In the genomic region with DNA sequence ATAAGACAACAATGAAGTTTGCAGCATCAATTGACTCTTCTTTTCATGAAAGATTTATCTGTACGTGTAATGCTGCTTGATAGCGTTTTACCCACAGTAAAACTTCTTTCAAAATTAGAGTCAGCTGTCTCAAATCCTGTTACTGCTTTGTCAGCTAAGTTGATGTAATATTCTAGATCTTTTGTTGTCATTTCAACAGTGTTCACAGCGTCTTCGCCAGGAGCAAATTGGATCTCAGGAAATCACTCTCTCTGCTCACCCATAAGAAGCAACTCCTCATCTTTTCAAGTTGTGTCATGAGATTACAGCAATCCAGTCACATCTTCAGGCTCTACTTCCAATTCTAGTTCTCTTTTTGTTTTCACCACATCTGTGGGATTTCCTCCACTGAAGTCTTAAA, we compare ENCODE assay signal across 14 cellular contexts. TPM values are rescaled to one million over a fixed set of nuclear protein-coding genes. Genes with fewer than 3 reads are reported as not detected.
DNase-seq lines count a peak whose midpoint lies in the region; ATAC-seq, FAIRE-seq and TF ChIP-seq lines count a peak whose summit lies in the region.
"Had no signal": no experiment of that assay in that cellular context is flagged by ENCODE, and none has a peak within 500 bp of the region (broad histone marks: within the 10 kb centered on the region; RNA-seq: fewer than 3 reads in every experiment).

No MANE protein-coding gene starts in this region.

- TF ChIP-seq RAD21 in GM12878 (IDR thresholded peaks at IDR 0.05; ENCODE audit: insufficient read depth, low read depth, low read length) (no peak), neural cell (conservative IDR thresholded peaks at IDR 0.05) (no peak)

- CTCF ChIA-PET in GM12878 (lab: Yijun Ruan, JAX), result interaction anchor here (0.8 kb wide), 1 partner anchor 14 kb away, joined by 3 read pairs; no protein-coding TSS in a partner anchor

- POLR2A ChIA-PET in GM12878 (lab: Charles Lee), result interaction anchor here (1.1 kb wide), 1 partner anchor 9 kb away, joined by 4 read pairs; the partner anchor contains the start of gene PCNX1

- H3K4me3 ChIP-seq in GM23248, result no peak overlapping the region
- no peak overlapping the region for H3K4me3 ChIP-seq in GM12878
- H3K4me3 ChIP-seq in neural cell (ENCODE audit: low read length), result no peak overlapping the region
- H3K4me3 ChIP-seq: left lung had no signal

- ATAC-seq in GM12878 (no peak), left cardiac atrium (no peak), GM18520 (IDR thresholded peaks at IDR 0.05; ENCODE audit: unreplicated experiment) (no peak), GM18511 (IDR thresholded peaks at IDR 0.05; ENCODE audit: unreplicated experiment) (no peak)
- ATAC-seq: sciatic nerve; stimulated activated naive CD8-positive, alpha-beta T cell treated with anti-CD3 and anti-CD28 coated beads, Interleukin-15, amount 100 ng/mL, for 72 hours had no signal

- peaks cover 87% of the 10 kb centered on the region for H3K4me1 Mint-ChIP-seq in activated T-cell treated with anti-CD3 and anti-CD28 coated beads, Interleukin-2, amount 50 U/mL, for 24 hours (ENCODE audit: low read depth)

- SMC1A ChIA-PET in GM12878 (lab: Charles Lee; ENCODE audit: uncharacterized antibody, unreplicated experiment), result interaction anchor here (1.1 to 1.4 kb wide), 3 partner anchors 9 to 39 kb away, joined by 3 to 6 read pairs (median 4); no protein-coding TSS in a partner anchor

- TF ChIP-seq EP300 in GM12878 (IDR thresholded peaks at IDR 0.05; ENCODE audit: borderline replicate concordance in 1 of 2, control insufficient read depth in 1 of 2, low read depth in 2 of 2, low read length in 2 of 2), result no peak
- peak; percentile 17 for TF ChIP-seq EP300 in neural cell (conservative IDR thresholded peaks at IDR 0.05; ENCODE audit: poor library complexity, severe bottlenecking)

- H3K27me3 ChIP-seq in GM23248 (replicated peaks; ENCODE audit: insufficient read depth) (no peaks in the 10 kb centered on the region), GM12878 (replicated peaks in 1 of 2; ENCODE audit: control insufficient read depth in 2 of 2, insufficient read depth in 2 of 2, low read length in 1 of 2) (no peaks in the 10 kb centered on the region), neural cell (ENCODE audit: insufficient read depth, low read depth, low read length) (no peaks in the 10 kb centered on the region)
- H3K27me3 ChIP-seq: left lung had no signal

- H3K79me2 ChIP-seq in GM23248 (ENCODE audit: insufficient read depth), result peaks cover 99% of the 10 kb centered on the region
- peaks cover 83% of the 10 kb centered on the region for H3K79me2 ChIP-seq in GM12878 (ENCODE audit: control insufficient read depth, insufficient read depth, low read length)
- peaks cover 85% of the 10 kb centered on the region for H3K79me2 ChIP-seq in neural cell (replicated peaks; ENCODE audit: insufficient read depth, low read length)

- no peaks in the 10 kb centered on the region for H3K36me3 ChIP-seq in GM23248 (ENCODE audit: low read depth)
- H3K36me3 ChIP-seq in GM12878 (ENCODE audit: control insufficient read depth in 2 of 2, insufficient read depth in 2 of 2, low read length in 1 of 2), result no peaks in the 10 kb centered on the region; a peak in 1 of 4 replicates
- no peaks in the 10 kb centered on the region for H3K36me3 ChIP-seq in neural cell (ENCODE audit: insufficient read depth, low read length)
- H3K36me3 ChIP-seq: left lung had no signal

- no peaks in the 10 kb centered on the region for H3K9me3 Mint-ChIP-seq in activated T-cell treated with anti-CD3 and anti-CD28 coated beads, Interleukin-2, amount 50 U/mL, for 24 hours
- H3K9me3 Mint-ChIP-seq: stimulated activated naive CD8-positive, alpha-beta T cell treated with anti-CD3 and anti-CD28 coated beads, Interleukin-15, amount 100 ng/mL, for 72 hours had no signal

- H3K9ac ChIP-seq in GM23248 (no peak overlapping the region), GM12878 (ENCODE audit: control insufficient read depth, insufficient read depth, low read length) (no peak overlapping the region), neural cell (ENCODE audit: low read length) (no peak overlapping the region)

- RAD21 ChIA-PET in GM12878 (lab: Charles Lee; ENCODE audit: unreplicated experiment), result interaction anchor here (0.7 kb wide), 1 partner anchor 36 kb away, joined by 3 read pairs; no protein-coding TSS in a partner anchor

- FAIRE-seq in GM12878 (lab: Jason Lieb, UNC), result no peak

- peaks cover 22% of the 10 kb centered on the region for H3K36me3 Mint-ChIP-seq in activated T-cell treated with anti-CD3 and anti-CD28 coated beads, Interleukin-2, amount 50 U/mL, for 24 hours (ENCODE audit: low read depth)

- H4K20me1 ChIP-seq in GM23248 (ENCODE audit: insufficient read depth), result peaks cover 47% of the 10 kb centered on the region
- no peaks in the 10 kb centered on the region; the same call in 1 of the 2 replicates for H4K20me1 ChIP-seq in GM12878 (ENCODE audit: control insufficient read depth, insufficient read depth)
- H4K20me1 ChIP-seq in neural cell (ENCODE audit: insufficient read depth), result no peaks in the 10 kb centered on the region

- H3K9me2 ChIP-seq in GM23248 (ENCODE audit: insufficient read depth) (no peaks in the 10 kb centered on the region), neural cell (ENCODE audit: insufficient read depth, low read length) (no peaks in the 10 kb centered on the region)

- TF ChIP-seq POLR2A in GM12878 (IDR thresholded peaks at IDR 0.05; ENCODE audit: low read depth, low read length), result no peak

- H3F3A ChIP-seq in GM23248 (ENCODE audit: insufficient read depth) (peaks cover 32% of the 10 kb centered on the region), neural cell (ENCODE audit: insufficient read depth, low read length, poor library complexity, severe bottlenecking) (no peaks in the 10 kb centered on the region)

- in situ Hi-C loops in GM23248 (cut with MboI) (no loop called here), GM12878 (cut with MboI) (no loop called here)

- DNase-seq in activated T-cell treated with anti-CD3 and anti-CD28 coated beads, Interleukin-2, amount 50 U/mL, for 24 hours, result no peak
- DNase-seq in activated T-cell treated with anti-CD3 and anti-CD28 coated beads for 4 hours, result no peak
- no peak for DNase-seq in GM23248
- DNase-seq in GM12878 (ENCODE audit: low read depth, low spot score), result no peak
- no peak for DNase-seq in left cardiac atrium
- DNase-seq: DND-41; GOT3; left lung; NCI-H1436; stimulated activated naive CD8-positive, alpha-beta T cell treated with anti-CD3 and anti-CD28 coated beads, Interleukin-15, amount 100 ng/mL, for 72 hours had no signal

- H3K4me1 ChIP-seq in GM23248 (ENCODE audit: insufficient read depth) (peaks cover 48% of the 10 kb centered on the region), GM12878 (ENCODE audit: control insufficient read depth, insufficient read depth, low read length) (peaks cover 4% of the 10 kb centered on the region)

- H3K9me3 ChIP-seq in GM23248 (ENCODE audit: low read depth) (no peaks in the 10 kb centered on the region), GM12878 (replicated peaks; ENCODE audit: control insufficient read depth, insufficient read depth, low read length) (peaks cover 1% of the 10 kb centered on the region; the same call in 1 of the 3 replicates), neural cell (ENCODE audit: low read length) (no peaks in the 10 kb centered on the region)
- H3K9me3 ChIP-seq: left lung had no signal

- H3K27ac ChIP-seq in GM23248 (peak overlapping the region; percentile 9; the same call in 1 of the 2 replicates), GM12878 (ENCODE audit: control insufficient read depth, insufficient read depth) (no peak overlapping the region), neural cell (ENCODE audit: low read length) (no peak overlapping the region)

- H2AFZ ChIP-seq in GM23248 (no peak overlapping the region), GM12878 (ENCODE audit: control insufficient read depth, low read depth, low read length) (no peak overlapping the region), neural cell (ENCODE audit: low read depth, low read length) (no peak overlapping the region)

- no TSS peak for BruUV-seq in GM12878 (replicated peaks; lab: Mats Ljungman, UMichigan)

- H3K4me2 ChIP-seq in GM23248 (ENCODE audit: unreplicated experiment), result no peak overlapping the region
- no peak overlapping the region for H3K4me2 ChIP-seq in GM12878 (ENCODE audit: control insufficient read depth, insufficient read depth)
- no peak overlapping the region for H3K4me2 ChIP-seq in neural cell (ENCODE audit: low read length)

- H3K27me3 Mint-ChIP-seq in activated T-cell treated with anti-CD3 and anti-CD28 coated beads, Interleukin-2, amount 50 U/mL, for 24 hours, result no peaks in the 10 kb centered on the region
- H3K27me3 Mint-ChIP-seq: stimulated activated naive CD8-positive, alpha-beta T cell treated with anti-CD3 and anti-CD28 coated beads, Interleukin-15, amount 100 ng/mL, for 72 hours had no signal

- intact Hi-C loops in GM12878 (cut with micrococcal nuclease; ENCODE audit: unreplicated experiment) (no loop called here), left cardiac atrium (cut with DNase I) (no loop called here)

- no peak overlapping the region for H3K4me3 Mint-ChIP-seq in activated T-cell treated with anti-CD3 and anti-CD28 coated beads, Interleukin-2, amount 50 U/mL, for 24 hours

- H3K27ac Mint-ChIP-seq in activated T-cell treated with anti-CD3 and anti-CD28 coated beads, Interleukin-2, amount 50 U/mL, for 24 hours, result peak overlapping the region; percentile 38

- TF ChIP-seq CTCF in GM12878 (IDR thresholded peaks at IDR 0.05 in 2 of 3, conservative IDR thresholded peaks at IDR 0.05 in 1 of 3; ENCODE audit: control insufficient read depth in 2 of 3, extremely low read depth in 1 of 3, insufficient read depth in 1 of 3, low read depth in 3 of 3, low read length in 3 of 3) (no peak), neural cell (IDR thresholded peaks at IDR 0.05; ENCODE audit: poor library complexity, severe bottlenecking) (no peak)

- 35 to 38% methylated on average over 4 of the region's 4 CpGs for WGBS in GM23248 (ENCODE audit: low coverage in 1 of 2, low lambda C conversion rate in 2 of 2, missing lambda C conversion rate in 2 of 2), 2 experiments
- 95% methylated on average over 4 of the region's 4 CpGs for WGBS in GM12878 (ENCODE audit: insufficient coverage, insufficient replicate concordance, low lambda C conversion rate, missing lambda C conversion rate)

RNA-seq across cellular contexts. Expression of gene PCNX1, which starts 9.5 kb away (rescaled TPM):
- total RNA-seq in GM23248 (2014; rRNA removed; shearing (Covaris generic)), result 32.5 and 33.5 TPM in 2 replicates
- polyA plus RNA-seq in GM23248 (2016; fragmentation: Nextera tagmentation; extraction: Ambion mirVana) (4.8 and 6.9 TPM in 2 replicates), GM12878 (2011; rRNA removed) (53.9 and 54.8 TPM in 2 replicates), GM12878 (2014; fragmentation: Illumina TruSeq; extraction: Trizol) (23.5 and 33.8 TPM in 2 replicates), GM12878 (2014; fragmentation: Nextera tagmentation; extraction: Ambion mirVana) (1 to 10 TPM; 4.6 to 5.1 TPM), GM12878 (2014; rRNA removed) (16.3 and 17.5 TPM in 2 replicates), GM12878 (2016; fragmentation: Nextera tagmentation; extraction: Ambion mirVana) (1 to 10 TPM; 5.2 to 9.3 TPM), neural cell (21.7 and 23.7 TPM in 2 replicates)
- 260 and 270 TPM in 2 replicates for total RNA-seq in GM12878 (2013; cell fraction: nucleolus; rRNA removed)
- total RNA-seq in GM12878 (2014; rRNA removed) (40.4 and 46.5 TPM in 2 replicates), GM12878 (2014; rRNA removed; fragmentation: Illumina TruSeq; extraction: Trizol) (44.3 and 47.1 TPM in 2 replicates), GM12878 (2021) (34.3 and 40.3 TPM in 2 replicates), left cardiac atrium (10 to 100 TPM; 31.0 to 44.1 TPM)
- polyA plus RNA-seq in GM12878 (2011; ENCODE audit: low read depth), result 6.6 TPM
- polyA plus RNA-seq in GM12878 (2011; cell fraction: cytosol; rRNA removed), result 35.8 and 41.0 TPM in 2 replicates
- polyA plus RNA-seq in GM12878 (2011; cell fraction: nucleus; rRNA removed), result 70.6 and 74.4 TPM in 2 replicates
- polyA plus RNA-seq in GM12878 (2012), result 9.6 and 11.2 TPM in 2 replicates
- 136 and 171 TPM in 2 replicates for polyA minus RNA-seq in GM12878 (2011; rRNA and poly(A)+ RNA removed)
- polyA minus RNA-seq in GM12878 (2011; cell fraction: cytosol; rRNA and poly(A)+ RNA removed), result 46.5 and 51.5 TPM in 2 replicates
- 103 and 146 TPM in 2 replicates for polyA minus RNA-seq in GM12878 (2011; cell fraction: nucleus; rRNA and poly(A)+ RNA removed)
- 126 and 141 TPM in 2 replicates for polyA minus RNA-seq in neural cell
